16 cellular contexts compared by ENCODE assay signal in the genomic region with DNA sequence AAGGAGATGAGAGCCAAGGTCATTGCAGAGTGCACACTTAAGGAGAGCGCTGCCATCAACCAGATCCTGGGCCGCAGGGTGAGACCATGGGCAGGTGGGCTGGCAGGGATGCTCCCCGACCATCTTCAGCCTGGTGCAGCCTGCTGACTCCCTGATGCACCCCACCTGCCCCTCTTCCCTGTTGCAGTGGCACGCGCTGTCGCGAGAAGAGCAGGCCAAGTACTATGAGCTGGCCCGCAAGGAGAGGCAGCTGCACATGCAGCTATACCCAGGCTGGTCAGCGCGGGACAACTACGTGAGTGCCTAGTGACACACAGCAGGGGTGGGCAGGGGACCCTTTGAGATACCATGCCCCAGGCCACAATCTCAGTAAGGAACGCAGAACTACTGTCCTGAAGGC. TPM values are rescaled to one million over a fixed set of nuclear protein-coding genes. Genes with fewer than 3 reads are reported as not detected.
DNase-seq lines count a peak whose midpoint lies in the region; ATAC-seq and TF ChIP-seq lines count a peak whose summit lies in the region.
"Had no signal": no experiment of that assay in that cellular context is flagged by ENCODE, and none has a peak within 500 bp of the region (broad histone marks: within the 10 kb centered on the region; RNA-seq: fewer than 3 reads in every experiment).

No MANE protein-coding gene starts in this region.

- no peaks in the 10 kb centered on the region for H3K9me3 ChIP-seq in stomach
- no peaks in the 10 kb centered on the region for H3K9me3 ChIP-seq in SK-N-SH

- no peak overlapping the region for H3K9ac ChIP-seq in SK-N-SH

- intact Hi-C loops in stomach (cut with DNase I; ENCODE audit: low total_unique reads): no loop called here

- H3K27ac ChIP-seq in VCaP: peak overlapping the region; percentile 49; the same call in 1 of the 2 replicates
- H3K27ac ChIP-seq in stomach: no peak overlapping the region
- H3K27ac ChIP-seq in SK-N-SH (ENCODE audit: low read depth in 2 of 2, low read length in 1 of 2): no peak overlapping the region; a peak in 1 of 4 replicates
- H3K27ac ChIP-seq: coronary artery had no signal

- no peaks in the 10 kb centered on the region for H3K9me3 Mint-ChIP-seq in activated naive CD8-positive, alpha-beta T cell treated with anti-CD3 and anti-CD28 coated beads, Interleukin-2, amount 10 ng/mL, durations not matched to agents 7 days and 5 days
- H3K9me3 Mint-ChIP-seq in activated naive CD8-positive, alpha-beta T cell treated with anti-CD3 and anti-CD28 coated beads, Interleukin-2, amount 50 U/mL, for 24 hours: no peaks in the 10 kb centered on the region

- no peak overlapping the region for H2AFZ ChIP-seq in SK-N-SH (ENCODE audit: low read depth)

- H3K4me3 ChIP-seq in stomach (no peak overlapping the region), SK-N-SH (ENCODE audit: low read depth in 2 of 2, low read length in 1 of 2) (no peak overlapping the region)
- H3K4me3 ChIP-seq: coronary artery, smooth muscle cell had no signal

- H3K4me3 Mint-ChIP-seq in activated naive CD8-positive, alpha-beta T cell treated with anti-CD3 and anti-CD28 coated beads, Interleukin-2, amount 10 ng/mL, durations not matched to agents 7 days and 5 days: no peak overlapping the region
- H3K4me3 Mint-ChIP-seq in activated naive CD8-positive, alpha-beta T cell treated with anti-CD3 and anti-CD28 coated beads, Interleukin-2, amount 50 U/mL, for 24 hours: no peak overlapping the region

- TF ChIP-seq EP300 in stomach (IDR thresholded peaks at IDR 0.05) (no peak), SK-N-SH (IDR thresholded peaks at IDR 0.05; ENCODE audit: borderline replicate concordance in 1 of 2, low read depth in 1 of 2, low read length in 1 of 2) (no peak)

- H3K4me2 ChIP-seq in SK-N-SH: no peak overlapping the region
- H3K4me2 ChIP-seq: smooth muscle cell had no signal

- peaks cover 71% of the 10 kb centered on the region for H4K20me1 ChIP-seq in SK-N-SH (ENCODE audit: insufficient read depth)

- peak overlapping the region; percentile 61 for H3K27ac Mint-ChIP-seq in activated naive CD8-positive, alpha-beta T cell treated with anti-CD3 and anti-CD28 coated beads, Interleukin-2, amount 10 ng/mL, durations not matched to agents 7 days and 5 days
- no peak overlapping the region for H3K27ac Mint-ChIP-seq in activated naive CD8-positive, alpha-beta T cell treated with anti-CD3 and anti-CD28 coated beads, Interleukin-2, amount 50 U/mL, for 24 hours

- peaks cover 22% of the 10 kb centered on the region for H3K36me3 Mint-ChIP-seq in activated naive CD8-positive, alpha-beta T cell treated with anti-CD3 and anti-CD28 coated beads, Interleukin-2, amount 10 ng/mL, durations not matched to agents 7 days and 5 days
- H3K36me3 Mint-ChIP-seq in activated naive CD8-positive, alpha-beta T cell treated with anti-CD3 and anti-CD28 coated beads, Interleukin-2, amount 50 U/mL, for 24 hours (ENCODE audit: low read depth): peaks cover 31% of the 10 kb centered on the region

- H3K4me1 ChIP-seq in stomach (peaks cover 0 to 46% (median 33%) of the 10 kb centered on the region in 4 donors), SK-N-SH (ENCODE audit: control insufficient read depth in 1 of 2, insufficient read depth in 2 of 2, low read depth in 1 of 2, low read length in 1 of 2) (peaks cover 11 to 13% of the 10 kb centered on the region in 2 experiments; a peak in 3 of 4 replicates)

- no peak for DNase-seq in activated naive CD8-positive, alpha-beta T cell treated with anti-CD3 and anti-CD28 coated beads, Interleukin-2, amount 10 ng/mL, durations not matched to agents 7 days and 5 days
- DNase-seq in activated naive CD8-positive, alpha-beta T cell treated with anti-CD3 and anti-CD28 coated beads, Interleukin-2, amount 50 U/mL, for 24 hours: no peak
- DNase-seq in left lobe of liver (ENCODE audit: low spot score): peak; percentile 40
- DNase-seq in stomach: peak; percentile 24
- DNase-seq in H4 (ENCODE audit: low spot score): no peak
- no peak for DNase-seq in SK-N-SH
- DNase-seq: activated CD4-positive, CD25-positive, alpha-beta regulatory T cell; aorta; COR-L47; NCI-H2081 treated with DMSO at 0.1 percent for 48 hours; NCI-H82; stimulated activated naive CD4-positive, alpha-beta T cell treated with Interleukin-2 at 50 U/mL for 16 hours had no signal

- H3K36me3 ChIP-seq in stomach: peaks cover 6 to 90% (median 88%) of the 10 kb centered on the region in 4 donors
- H3K36me3 ChIP-seq in SK-N-SH (replicated peaks in 1 of 2; ENCODE audit: control insufficient read depth in 1 of 2, insufficient read depth in 2 of 2, low read length in 1 of 2): peaks cover 17 to 81% of the 10 kb centered on the region in 2 experiments

- no peak for ATAC-seq in activated naive CD8-positive, alpha-beta T cell treated with anti-CD3 and anti-CD28 coated beads, Interleukin-2, amount 10 ng/mL, durations not matched to agents 7 days and 5 days (ENCODE audit: low read depth)
- ATAC-seq in activated naive CD8-positive, alpha-beta T cell treated with anti-CD3 and anti-CD28 coated beads, Interleukin-2, amount 50 U/mL, for 24 hours: no peak
- ATAC-seq in left lobe of liver (no peak), HG02759 (IDR thresholded peaks at IDR 0.05; ENCODE audit: unreplicated experiment) (no peak)

- no peaks in the 10 kb centered on the region for H3K9me2 ChIP-seq in SK-N-SH

- H3F3A ChIP-seq in SK-N-SH (replicated peaks; ENCODE audit: insufficient read depth): peaks cover 8% of the 10 kb centered on the region

- TF ChIP-seq CTCF in VCaP (conservative IDR thresholded peaks at IDR 0.05): no peak
- TF ChIP-seq CTCF in stomach (IDR thresholded peaks at IDR 0.05): no peak
- no peak for TF ChIP-seq CTCF in SK-N-SH (IDR thresholded peaks at IDR 0.05)

- no peak for TF ChIP-seq POLR2A in stomach (IDR thresholded peaks at IDR 0.05)

- no peaks in the 10 kb centered on the region for H3K27me3 Mint-ChIP-seq in activated naive CD8-positive, alpha-beta T cell treated with anti-CD3 and anti-CD28 coated beads, Interleukin-2, amount 10 ng/mL, durations not matched to agents 7 days and 5 days
- no peaks in the 10 kb centered on the region for H3K27me3 Mint-ChIP-seq in activated naive CD8-positive, alpha-beta T cell treated with anti-CD3 and anti-CD28 coated beads, Interleukin-2, amount 50 U/mL, for 24 hours

- WGBS in stomach, 5 donors: 82 to 95% (median 93%) methylated on average over 3 to 12 of the region's 12 CpGs
- WGBS in SK-N-SH (ENCODE audit: low lambda C conversion rate): 100% methylated on average over 6 of the region's 12 CpGs

- peaks cover 31% of the 10 kb centered on the region; the same call in 1 of the 2 replicates for H3K79me2 ChIP-seq in SK-N-SH (ENCODE audit: insufficient read depth)

- TF ChIP-seq RAD21 in SK-N-SH (IDR thresholded peaks at IDR 0.05; ENCODE audit: low read length): no peak

- H3K4me1 Mint-ChIP-seq in activated naive CD8-positive, alpha-beta T cell treated with anti-CD3 and anti-CD28 coated beads, Interleukin-2, amount 10 ng/mL, durations not matched to agents 7 days and 5 days: peaks cover 41% of the 10 kb centered on the region
- peaks cover 53% of the 10 kb centered on the region for H3K4me1 Mint-ChIP-seq in activated naive CD8-positive, alpha-beta T cell treated with anti-CD3 and anti-CD28 coated beads, Interleukin-2, amount 50 U/mL, for 24 hours

- H3K27me3 ChIP-seq in stomach (no peaks in the 10 kb centered on the region), SK-N-SH (ENCODE audit: insufficient read depth) (no peaks in the 10 kb centered on the region)

- POLR2A ChIA-PET in activated naive CD8-positive, alpha-beta T cell treated with anti-CD3 and anti-CD28 coated beads, Interleukin-2, amount 10 ng/mL, durations not matched to agents 7 days and 5 days (lab: Charles Lee): interaction anchor here (0.6 to 5.1 kb wide), 6 partner anchors 30 to 107 kb away, joined by 3 to 44 read pairs (median 4); no protein-coding TSS in a partner anchor
- POLR2A ChIA-PET in SK-N-SH (lab: Yijun Ruan, JAX): no interaction called here

- CTCF ChIA-PET in SK-N-SH (lab: Yijun Ruan, JAX): interaction anchor here (1.1 to 18.5 kb wide), 7 partner anchors 16 to 147 kb away, joined by 3 to 673 read pairs (median 6); partner anchors contain the start of gene SKP1

TF ChIP-seq in SK-N-SH, 30 proteins besides CTCF, POLR2A, EP300 and RAD21 (continues in another document):
- TF ChIP-seq SIN3A (IDR thresholded peaks at IDR 0.05; ENCODE audit: borderline replicate concordance, low read depth, low read length) (no peak), TAF1 (IDR thresholded peaks at IDR 0.05; ENCODE audit: borderline replicate concordance, low read depth, low read length) (no peak), FOXJ3 (CRISPR knock-in tag; IDR thresholded peaks at IDR 0.05) (no peak), CHD2 (IDR thresholded peaks at IDR 0.05; ENCODE audit: low read length, partially characterized antibody) (no peak), TCF12 (IDR thresholded peaks at IDR 0.05) (no peak), RXRA (IDR thresholded peaks at IDR 0.05; ENCODE audit: borderline replicate concordance, low read depth) (no peak), NRF1 (IDR thresholded peaks at IDR 0.05; ENCODE audit: low read depth, low read length) (no peak)

RNA-seq across cellular contexts. Expression of gene TCF7, which starts 28.3 kb away (rescaled TPM):
- total RNA-seq in activated naive CD8-positive, alpha-beta T cell treated with anti-CD3 and anti-CD28 coated beads, Interleukin-2, amount 10 ng/mL, durations not matched to agents 7 days and 5 days: 100 to 1,000 TPM; 283 to 315 TPM
- total RNA-seq in left lobe of liver (3.1 TPM), stomach (10 to 100 TPM in 1 of 5 donors, 1 to 10 TPM in 3, not detected in 1; 4.6 to 13.3 (median 7.6) TPM)
- polyA plus RNA-seq in stomach (1 to 10 TPM; 3.7 to 8.0 (median 5.0) TPM), SK-N-SH (2012; rRNA removed) (2.3 and 2.7 TPM in 2 replicates)
- 1.5 and 2.9 TPM in 2 replicates for total RNA-seq in H4 (2014; rRNA removed; shearing (Covaris generic))
- 1.9 and 2.9 TPM in 2 replicates for polyA plus RNA-seq in SK-N-SH (2012; cell fraction: cytosol; rRNA removed)
- polyA plus RNA-seq in SK-N-SH (2012; cell fraction: nucleus; rRNA removed): 4.0 and 4.4 TPM in 2 replicates

RNA-seq across cellular contexts. Expression of gene SKP1, which starts 33.9 kb away (rescaled TPM):
- total RNA-seq in activated naive CD8-positive, alpha-beta T cell treated with anti-CD3 and anti-CD28 coated beads, Interleukin-2, amount 10 ng/mL, durations not matched to agents 7 days and 5 days: 100 to 1,000 TPM; 193 to 206 TPM
- total RNA-seq in left lobe of liver (117 TPM), stomach (100 to 1,000 TPM in 3 of 5 donors, 10 to 100 TPM in 2; 18.1 to 163 (median 126) TPM)
- polyA plus RNA-seq in stomach (100 to 1,000 TPM; 233 to 590 (median 480) TPM), SK-N-SH (2012; rRNA removed) (407 and 428 TPM in 2 replicates)
- 886 and 1,193 TPM in 2 replicates for total RNA-seq in H4 (2014; rRNA removed; shearing (Covaris generic))
- 621 and 939 TPM in 2 replicates for polyA plus RNA-seq in SK-N-SH (2012; cell fraction: cytosol; rRNA removed)
- 127 and 233 TPM in 2 replicates for polyA plus RNA-seq in SK-N-SH (2012; cell fraction: nucleus; rRNA removed)

Comparison
In these comparisons a context has a peak if more than half of its experiments do, and no peak if none do; other contexts are left out.
1. DNase-seq: peak in left lobe of liver (single experiment) and stomach (single experiment); none in activated naive CD8-positive, alpha-beta T cell treated with anti-CD3 and anti-CD28 coated beads, Interleukin-2, amount 10 ng/mL, durations not matched to agents 7 days and 5 days (single experiment), activated naive CD8-positive, alpha-beta T cell treated with anti-CD3 and anti-CD28 coated beads, Interleukin-2, amount 50 U/mL, for 24 hours (single experiment), H4 (single experiment) and SK-N-SH (single experiment).
2. RNA of gene TCF7, which starts 28.3 kb away (total RNA-seq): 283 to 315 TPM in activated naive CD8-positive, alpha-beta T cell treated with anti-CD3 and anti-CD28 coated beads, Interleukin-2, amount 10 ng/mL, durations not matched to agents 7 days and 5 days; 4.6 to 13.3 TPM in stomach, 3.1 TPM in left lobe of liver (single experiment) and 1.5 to 2.9 TPM in H4; every median in the first group is over 10 times any median in the second.